In the genomic region with DNA sequence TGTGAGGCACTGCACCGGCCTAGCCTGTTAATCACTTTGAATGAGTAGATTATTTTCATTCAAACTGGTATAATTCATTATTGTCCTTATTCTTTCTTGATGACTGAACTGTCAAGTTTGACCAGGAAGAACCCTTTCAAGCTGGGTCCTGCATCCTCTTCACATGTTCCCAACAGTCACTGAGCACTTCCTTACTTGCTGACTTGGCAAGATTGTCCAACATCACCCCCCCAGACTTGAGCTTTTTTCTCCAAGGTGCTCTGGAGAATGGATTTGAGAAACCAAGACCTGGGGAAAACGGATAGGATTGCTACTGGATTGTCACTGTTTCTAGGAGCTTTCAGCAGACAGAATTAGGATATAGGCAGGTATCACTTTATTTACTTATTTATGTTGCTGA, we compare ENCODE assay signal across 2 cellular contexts.
TF ChIP-seq lines count a peak whose summit lies in the region.

No MANE protein-coding gene starts in this region.

TF ChIP-seq in HepG2, 621 proteins besides CTCF, POLR2A, EP300 and RAD21:
- TF ChIP-seq MAFF (IDR thresholded peaks at IDR 0.05; ENCODE audit: low read depth, low read length) (peak; percentile 85), KDM1A (CRISPR knock-in tag; IDR thresholded peaks at IDR 0.05) (no peak), MAFK (conservative IDR thresholded peaks at IDR 0.05 in 1 of 2, IDR thresholded peaks at IDR 0.05 in 1 of 2; ENCODE audit: low read length in 2 of 2) (peak; percentile 88 to 93)

TF ChIP-seq in H1, 55 proteins besides CTCF, POLR2A, EP300 and RAD21:
- no peak for TF ChIP-seq GTF2F1 (IDR thresholded peaks at IDR 0.05; ENCODE audit: borderline replicate concordance, low read depth, low read length)
- no peak for TF ChIP-seq TCF12 (IDR thresholded peaks at IDR 0.05; ENCODE audit: low read depth, low read length)
- TF ChIP-seq TBP (IDR thresholded peaks at IDR 0.05; ENCODE audit: low read depth, low read length) = no peak
- no peak for TF ChIP-seq E2F6 (IDR thresholded peaks at IDR 0.05)
- TF ChIP-seq MAFK (IDR thresholded peaks at IDR 0.05; ENCODE audit: low read depth, low read length) = peak; percentile 29; the same call in 1 of the 2 replicates
- no peak for TF ChIP-seq SAP30 (IDR thresholded peaks at IDR 0.05; ENCODE audit: insufficient read depth, insufficient replicate concordance, low read length)
- TF ChIP-seq POLR2AphosphoS5 (IDR thresholded peaks at IDR 0.05; ENCODE audit: low read depth, low read length) = no peak
- TF ChIP-seq, protein P1, sequence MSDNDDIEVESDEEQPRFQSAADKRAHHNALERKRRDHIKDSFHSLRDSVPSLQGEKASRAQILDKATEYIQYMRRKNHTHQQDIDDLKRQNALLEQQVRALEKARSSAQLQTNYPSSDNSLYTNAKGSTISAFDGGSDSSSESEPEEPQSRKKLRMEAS (IDR thresholded peaks at IDR 0.05) = no peak
